18 cellular contexts compared by ENCODE assay signal in the genomic region with DNA sequence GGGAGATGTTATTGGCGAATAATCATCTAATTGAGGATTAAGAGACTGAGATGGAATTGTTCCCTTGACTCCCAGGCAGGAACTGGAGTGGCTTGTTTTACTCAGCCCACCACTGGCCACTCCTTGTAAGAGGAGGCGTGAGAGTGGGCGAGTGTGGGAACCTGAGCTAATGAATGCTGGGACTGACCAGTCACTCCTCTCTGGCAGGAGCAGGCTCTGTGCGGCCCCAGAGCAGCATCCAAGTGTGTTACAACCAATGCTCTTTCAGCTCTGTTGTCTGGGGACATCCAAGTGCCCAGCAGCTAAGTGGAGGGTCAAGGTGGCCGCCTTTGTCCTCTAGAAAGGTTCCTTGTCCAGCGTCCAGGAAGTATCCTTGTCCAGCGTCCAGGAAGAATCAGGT.
"Had no signal": no experiment of that assay in that cellular context is flagged by ENCODE, and none has a peak within 500 bp of the region (broad histone marks: within the 10 kb centered on the region; RNA-seq: fewer than 3 reads in every experiment).

No MANE protein-coding gene starts in this region.

- H3K27ac ChIP-seq: coronary artery, dorsolateral prefrontal cortex, esophagus muscularis mucosa, foreskin keratinocyte, gastroesophageal sphincter, heart left ventricle, hepatocyte, left lung, lower lobe of right lung had no signal

- H3K36me3 ChIP-seq: esophagus muscularis mucosa, gastroesophageal sphincter, heart left ventricle, left lung, lower lobe of right lung had no signal

- DNase-seq: dermis blood vessel endothelial cell; effector CD4-positive, alpha-beta T cell; effector memory CD4-positive, alpha-beta T cell; foreskin keratinocyte; heart left ventricle; hypothalamus; immature natural killer cell; left cardiac atrium; left ventricle myocardium superior; lower lobe of right lung; mesenchymal stem cell; mucosa of descending colon had no signal

- H3K4me1 ChIP-seq: esophagus muscularis mucosa, foreskin keratinocyte, gastroesophageal sphincter, heart left ventricle, left lung, lower lobe of right lung had no signal

- ATAC-seq: foreskin keratinocyte, gastroesophageal sphincter, heart left ventricle, left lung, left ventricle myocardium superior, lower lobe of right lung, mucosa of descending colon had no signal

- H3K79me2 ChIP-seq: hepatocyte had no signal

- H3K4me2 ChIP-seq: hepatocyte had no signal

- H3K27me3 ChIP-seq: esophagus muscularis mucosa, foreskin keratinocyte, gastroesophageal sphincter, heart left ventricle, hepatocyte, left lung had no signal

- H3K9me3 ChIP-seq: esophagus muscularis mucosa, gastroesophageal sphincter, heart left ventricle, left lung, lower lobe of right lung, mucosa of descending colon had no signal

- H3K4me3 ChIP-seq: coronary artery, dorsolateral prefrontal cortex, esophagus muscularis mucosa, gastroesophageal sphincter, heart left ventricle, hepatocyte, left lung, lower lobe of right lung, mucosa of descending colon had no signal

- H2AFZ ChIP-seq: hepatocyte had no signal
